ENCODE assay signal across 8 cellular contexts in the genomic region with DNA sequence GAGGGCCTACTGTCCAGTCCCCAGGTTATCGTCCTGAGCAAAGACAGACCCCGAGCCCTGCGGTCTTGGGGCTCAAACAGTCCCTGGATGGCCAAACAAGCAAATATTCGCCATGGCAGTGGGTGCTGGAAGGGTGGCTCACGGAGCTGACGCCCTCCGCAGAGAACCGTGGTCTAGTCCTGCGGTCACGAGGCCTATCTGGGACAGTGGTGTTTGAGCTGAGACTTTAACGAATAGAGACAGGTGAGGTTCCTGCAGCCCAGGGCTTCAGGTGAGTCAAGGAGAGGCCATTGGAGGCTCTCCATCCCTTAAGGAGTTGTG. TPM values are rescaled to one million over a fixed set of nuclear protein-coding genes. Genes with fewer than 3 reads are reported as not detected.
A peak's percentile ranks its signal among the peaks of the same experiment; 100 is the strongest.
DNase-seq lines count a peak whose midpoint lies in the region; ATAC-seq lines count a peak whose summit lies in the region.

No MANE protein-coding gene starts in this region.

- peak overlapping the region; percentile 74 to 95 (median 87) for H3K4me3 ChIP-seq in subcutaneous abdominal adipose tissue (ENCODE audit: low read depth in 1 of 5, low read length in 5 of 5)

- H3K9ac ChIP-seq in subcutaneous abdominal adipose tissue (ENCODE audit: low read length in 5 of 5) = peak overlapping the region; percentile 86 to 91 (median 89)

- CTCF ChIA-PET in activated CD8-positive, alpha-beta memory T cell treated with anti-CD3 and anti-CD28 coated beads, Interleukin-2, amount 10 ng/mL, durations not matched to agents 7 days and 5 days (lab: Charles Lee) = interaction anchor here (1.0 to 2.3 kb wide), 4 partner anchors 9 to 52 kb away, joined by 3 to 6 read pairs (median 6); no protein-coding TSS in a partner anchor

- H3K4me3 Mint-ChIP-seq in activated CD8-positive, alpha-beta memory T cell treated with anti-CD3 and anti-CD28 coated beads, Interleukin-2, amount 10 ng/mL, durations not matched to agents 7 days and 5 days = peak overlapping the region; percentile 75
- peak overlapping the region; percentile 82 for H3K4me3 Mint-ChIP-seq in activated naive CD8-positive, alpha-beta T cell
- peak overlapping the region; percentile 75 to 86 (median 80) for H3K4me3 Mint-ChIP-seq in immature natural killer cell

- DNase-seq in activated CD8-positive, alpha-beta memory T cell treated with anti-CD3 and anti-CD28 coated beads, Interleukin-2, amount 10 ng/mL, durations not matched to agents 7 days and 5 days = no peak
- DNase-seq in activated CD8-positive, alpha-beta memory T cell treated with anti-CD3 and anti-CD28 coated beads, Interleukin-2, amount 50 U/mL, for 4 hours = no peak
- DNase-seq in immature natural killer cell (no peak), NCI-H2029 (lab: John Stamatoyannopoulos, UW) (no peak), posterior cingulate gyrus (no peak)

- H3K27ac ChIP-seq in subcutaneous abdominal adipose tissue (ENCODE audit: low read depth, low read length) = peak overlapping the region; percentile 81

- intact Hi-C loops in posterior cingulate gyrus (cut with DNase I) = no loop called here

- H3K4me1 Mint-ChIP-seq in activated CD8-positive, alpha-beta memory T cell treated with anti-CD3 and anti-CD28 coated beads, Interleukin-2, amount 10 ng/mL, durations not matched to agents 7 days and 5 days = peaks cover 54% of the 10 kb centered on the region
- H3K4me1 Mint-ChIP-seq in activated naive CD8-positive, alpha-beta T cell (ENCODE audit: low read depth) = peaks cover 65% of the 10 kb centered on the region
- H3K4me1 Mint-ChIP-seq in immature natural killer cell = peaks cover 54 to 63% of the 10 kb centered on the region in 2 donors

- H3K9me3 ChIP-seq in subcutaneous abdominal adipose tissue (ENCODE audit: control insufficient read depth in 5 of 5, low read length in 5 of 5) = no peaks in the 10 kb centered on the region

- H3K36me3 ChIP-seq in subcutaneous abdominal adipose tissue (ENCODE audit: control insufficient read depth in 5 of 5, insufficient read depth in 5 of 5, low read length in 5 of 5) = no peaks in the 10 kb centered on the region

- peaks cover 67% of the 10 kb centered on the region for H3K36me3 Mint-ChIP-seq in activated CD8-positive, alpha-beta memory T cell treated with anti-CD3 and anti-CD28 coated beads, Interleukin-2, amount 10 ng/mL, durations not matched to agents 7 days and 5 days
- peaks cover 11% of the 10 kb centered on the region for H3K36me3 Mint-ChIP-seq in activated naive CD8-positive, alpha-beta T cell
- H3K36me3 Mint-ChIP-seq in immature natural killer cell = peaks cover 0 to 6% (median 0%) of the 10 kb centered on the region in 3 donors

- peaks cover 23% of the 10 kb centered on the region for H3K9me3 Mint-ChIP-seq in activated CD8-positive, alpha-beta memory T cell treated with anti-CD3 and anti-CD28 coated beads, Interleukin-2, amount 10 ng/mL, durations not matched to agents 7 days and 5 days (ENCODE audit: low read depth)
- H3K9me3 Mint-ChIP-seq in activated naive CD8-positive, alpha-beta T cell (ENCODE audit: low read depth) = peaks cover 9% of the 10 kb centered on the region
- H3K9me3 Mint-ChIP-seq in immature natural killer cell = peaks cover 0 to 11% (median 3%) of the 10 kb centered on the region in 6 donors

- H3K27ac Mint-ChIP-seq in activated CD8-positive, alpha-beta memory T cell treated with anti-CD3 and anti-CD28 coated beads, Interleukin-2, amount 10 ng/mL, durations not matched to agents 7 days and 5 days = peak overlapping the region; percentile 96
- peak overlapping the region; percentile 92 for H3K27ac Mint-ChIP-seq in activated naive CD8-positive, alpha-beta T cell
- peak overlapping the region; percentile 88 to 96 (median 93) for H3K27ac Mint-ChIP-seq in immature natural killer cell

- H3K27me3 ChIP-seq in subcutaneous abdominal adipose tissue (ENCODE audit: control insufficient read depth in 5 of 5, insufficient read depth in 4 of 5, low read length in 5 of 5) = no peaks in the 10 kb centered on the region

- no peaks in the 10 kb centered on the region for H3K27me3 Mint-ChIP-seq in activated CD8-positive, alpha-beta memory T cell treated with anti-CD3 and anti-CD28 coated beads, Interleukin-2, amount 10 ng/mL, durations not matched to agents 7 days and 5 days
- no peaks in the 10 kb centered on the region for H3K27me3 Mint-ChIP-seq in activated naive CD8-positive, alpha-beta T cell
- H3K27me3 Mint-ChIP-seq in immature natural killer cell (ENCODE audit: low read depth in 3 of 3) = peaks cover 10 to 16% (median 15%) of the 10 kb centered on the region in 3 donors

- no peak for ATAC-seq in activated CD8-positive, alpha-beta memory T cell treated with anti-CD3 and anti-CD28 coated beads, Interleukin-2, amount 10 ng/mL, durations not matched to agents 7 days and 5 days
- ATAC-seq in HG03520 (IDR thresholded peaks at IDR 0.05; ENCODE audit: unreplicated experiment) = no peak

- H3K4me1 ChIP-seq in subcutaneous abdominal adipose tissue (ENCODE audit: control insufficient read depth in 5 of 5, insufficient read depth in 5 of 5, low read length in 5 of 5) = peaks cover 0 to 18% (median 18%) of the 10 kb centered on the region in 5 donors

RNA-seq across cellular contexts. Expression of a gene that starts 0.4 kb away (rescaled TPM):
- total RNA-seq in activated CD8-positive, alpha-beta memory T cell treated with anti-CD3 and anti-CD28 coated beads, Interleukin-2, amount 10 ng/mL, durations not matched to agents 7 days and 5 days = 10 to 100 TPM; 45.6 to 61.4 TPM
- polyA plus RNA-seq in immature natural killer cell = 10 to 100 TPM; 49.4 to 67.1 (median 58.2) TPM
